8 cellular contexts compared by ENCODE assay signal in the genomic region with DNA sequence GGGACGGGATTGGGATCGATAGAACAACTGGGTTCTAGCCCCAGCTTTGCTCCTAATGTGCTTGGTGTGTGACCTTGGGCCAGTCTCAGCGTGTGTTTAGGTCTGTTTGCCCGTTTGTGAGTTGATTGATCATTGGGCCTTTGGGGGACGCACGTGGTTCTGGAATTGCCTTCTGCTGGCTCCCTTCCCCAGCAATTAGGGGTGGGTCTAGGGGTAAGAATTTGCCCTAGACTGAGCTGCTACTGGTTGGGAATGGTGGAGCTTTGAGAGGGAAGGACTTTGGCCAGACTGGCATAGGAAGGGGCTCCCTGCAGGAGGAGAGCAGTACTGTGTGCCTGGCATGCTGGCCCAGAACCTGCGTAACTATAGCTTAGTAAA. TPM values are rescaled to one million over a fixed set of nuclear protein-coding genes. Genes with fewer than 3 reads are reported as not detected.
DNase-seq lines count a peak whose midpoint lies in the region; ATAC-seq and TF ChIP-seq lines count a peak whose summit lies in the region.

No MANE protein-coding gene starts in this region.

- intact Hi-C loops in left lung (cut with DNase I) = no loop called here
- intact Hi-C loops in mucosa of descending colon (cut with DNase I, micrococcal nuclease) = no loop called here

- H3K27ac ChIP-seq in left lung (peak overlapping the region; percentile 65 to 70), subcutaneous abdominal adipose tissue (ENCODE audit: low read depth, low read length) (no peak overlapping the region)

- H3K27ac Mint-ChIP-seq in T-helper 1 cell treated with Interleukin-12 subunit alpha and Interleukin-12 subunit beta and Interleukin-4 antibody, amounts not matched to agents 30 μg/mL and 1 μg/mL, for 36 hours = no peak overlapping the region
- no peak overlapping the region for H3K27ac Mint-ChIP-seq in WTC11

- H3K36me3 Mint-ChIP-seq in T-helper 1 cell treated with Interleukin-12 subunit alpha and Interleukin-12 subunit beta and Interleukin-4 antibody, amounts not matched to agents 30 μg/mL and 1 μg/mL, for 36 hours (ENCODE audit: low read depth) = no peaks in the 10 kb centered on the region
- no peaks in the 10 kb centered on the region for H3K36me3 Mint-ChIP-seq in WTC11

- H3K9me3 ChIP-seq in left lung (no peaks in the 10 kb centered on the region), subcutaneous abdominal adipose tissue (ENCODE audit: control insufficient read depth in 5 of 5, low read length in 5 of 5) (no peaks in the 10 kb centered on the region), mucosa of descending colon (no peaks in the 10 kb centered on the region)

- H3K4me3 ChIP-seq in left lung = peak overlapping the region; percentile 42 to 57
- peak overlapping the region; percentile 54 to 84 (median 69) for H3K4me3 ChIP-seq in subcutaneous abdominal adipose tissue (ENCODE audit: low read depth in 1 of 5, low read length in 5 of 5)
- H3K4me3 ChIP-seq in mucosa of descending colon = no peak overlapping the region

- TF ChIP-seq CTCF in WTC11 (IDR thresholded peaks at IDR 0.05) = no peak
- TF ChIP-seq CTCF in left lung (IDR thresholded peaks at IDR 0.05) = no peak
- no peak for TF ChIP-seq CTCF in mucosa of descending colon (IDR thresholded peaks at IDR 0.05)

- H3K4me3 Mint-ChIP-seq in T-helper 1 cell treated with Interleukin-12 subunit alpha and Interleukin-12 subunit beta and Interleukin-4 antibody, amounts not matched to agents 30 μg/mL and 1 μg/mL, for 36 hours = peak overlapping the region; percentile 8
- H3K4me3 Mint-ChIP-seq in WTC11 = peak overlapping the region; percentile 75

- no peaks in the 10 kb centered on the region for H3K9me3 Mint-ChIP-seq in T-helper 1 cell treated with Interleukin-12 subunit alpha and Interleukin-12 subunit beta and Interleukin-4 antibody, amounts not matched to agents 30 μg/mL and 1 μg/mL, for 36 hours
- H3K9me3 Mint-ChIP-seq in WTC11 = no peaks in the 10 kb centered on the region

- no peak for ATAC-seq in WTC11
- no peak for ATAC-seq in left lung
- no peak for ATAC-seq in mucosa of descending colon
- ATAC-seq in HG03159 (IDR thresholded peaks at IDR 0.05; ENCODE audit: unreplicated experiment) = no peak

- DNase-seq in T-helper 1 cell = no peak
- DNase-seq in WTC11 (ENCODE audit: low spot score) = no peak
- no peak for DNase-seq in left lung
- no peak for DNase-seq in mucosa of descending colon
- DNase-seq in NCI-H1417 (lab: John Stamatoyannopoulos, UW) = no peak

- peaks cover 0 to 37% of the 10 kb centered on the region in 2 donors for H3K27me3 ChIP-seq in left lung
- H3K27me3 ChIP-seq in subcutaneous abdominal adipose tissue (ENCODE audit: control insufficient read depth in 5 of 5, insufficient read depth in 4 of 5, low read length in 5 of 5) = peaks cover 6 to 37% (median 34%) of the 10 kb centered on the region in 5 donors

- CTCF ChIA-PET in WTC11 (lab: Charles Lee) = interaction anchor here (0.6 to 4.3 kb wide), 12 partner anchors 8 to 300 kb away, joined by 3 to 30 read pairs (median 5); a partner anchor contains a TSS

- H3K9ac ChIP-seq in subcutaneous abdominal adipose tissue (ENCODE audit: low read length in 5 of 5) = peak overlapping the region in 2 of 5 donors; percentile 16 to 79

- POLR2A ChIA-PET in WTC11 (lab: Charles Lee) = interaction anchor here (1.1 kb wide), 1 partner anchor 14 kb away, joined by 3 read pairs; no protein-coding TSS in a partner anchor

- H3K4me1 ChIP-seq in left lung (peaks cover 3 to 73% of the 10 kb centered on the region in 2 donors), subcutaneous abdominal adipose tissue (ENCODE audit: control insufficient read depth in 5 of 5, insufficient read depth in 5 of 5, low read length in 5 of 5) (peaks cover 9 to 65% (median 36%) of the 10 kb centered on the region in 5 donors), mucosa of descending colon (ENCODE audit: low read depth) (peaks cover 10% of the 10 kb centered on the region)

- H3K36me3 ChIP-seq in left lung (no peaks in the 10 kb centered on the region), subcutaneous abdominal adipose tissue (ENCODE audit: control insufficient read depth in 5 of 5, insufficient read depth in 5 of 5, low read length in 5 of 5) (no peaks in the 10 kb centered on the region), mucosa of descending colon (ENCODE audit: low read depth) (no peaks in the 10 kb centered on the region)

- peaks cover 22% of the 10 kb centered on the region for H3K4me1 Mint-ChIP-seq in T-helper 1 cell treated with Interleukin-12 subunit alpha and Interleukin-12 subunit beta and Interleukin-4 antibody, amounts not matched to agents 30 μg/mL and 1 μg/mL, for 36 hours (ENCODE audit: low read depth)
- peaks cover 10% of the 10 kb centered on the region for H3K4me1 Mint-ChIP-seq in WTC11

- peaks cover 44% of the 10 kb centered on the region for H3K27me3 Mint-ChIP-seq in T-helper 1 cell treated with Interleukin-12 subunit alpha and Interleukin-12 subunit beta and Interleukin-4 antibody, amounts not matched to agents 30 μg/mL and 1 μg/mL, for 36 hours (ENCODE audit: low read depth)
- H3K27me3 Mint-ChIP-seq in WTC11 (ENCODE audit: low read depth) = peaks cover 82% of the 10 kb centered on the region

TF ChIP-seq in WTC11, 78 proteins besides CTCF, POLR2A, EP300 and RAD21:
- TF ChIP-seq ZNF121 (CRISPR knock-in tag; IDR thresholded peaks at IDR 0.05) (no peak), MYBL2 (CRISPR knock-in tag; IDR thresholded peaks at IDR 0.05) (no peak), GRHL2 (CRISPR knock-in tag; IDR thresholded peaks at IDR 0.05; ENCODE audit: insufficient replicate concordance, severe bottlenecking) (no peak)

RNA-seq across cellular contexts. Expression of a gene that starts 1.5 kb away (rescaled TPM):
- total RNA-seq in WTC11 (2021) = 0.87 to 1.4 TPM (median 1.3 TPM) in 3 replicates
- total RNA-seq in left lung = 10 to 100 TPM; 36.7 to 52.4 TPM
- 10 to 100 TPM in 2 of 3 donors, 1 to 10 TPM in 1; 9.2 to 24.5 (median 11.0) TPM for total RNA-seq in mucosa of descending colon

RNA-seq across cellular contexts. Expression of a gene that starts 55.0 kb away (rescaled TPM):
- total RNA-seq in WTC11 (2021) (108 to 163 TPM (median 118 TPM) in 3 replicates), left lung (10 to 100 TPM; 34.7 to 53.8 TPM), mucosa of descending colon (10 to 100 TPM; 32.7 to 41.4 (median 36.7) TPM)
